ENCODE assay signal across 16 cellular contexts in the genomic region with DNA sequence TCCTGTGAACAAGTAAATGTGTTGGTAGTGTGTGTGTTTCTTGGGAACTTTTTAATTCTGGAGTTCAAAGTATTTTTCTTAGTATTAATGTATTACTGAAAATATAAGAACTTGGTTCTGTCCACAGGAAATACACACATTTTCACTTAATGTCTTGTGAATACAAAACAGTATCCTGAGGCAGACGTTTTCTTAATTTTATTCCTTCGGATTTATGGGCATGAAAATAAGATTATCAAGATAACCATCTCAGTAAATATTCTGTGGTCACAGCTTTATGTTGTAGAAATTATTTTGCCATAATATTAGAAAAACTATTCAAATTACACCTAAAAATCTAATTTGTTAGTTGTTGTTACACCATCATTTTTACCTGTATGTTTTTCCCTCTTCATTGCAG. TPM values are rescaled to one million over a fixed set of nuclear protein-coding genes. Genes with fewer than 3 reads are reported as not detected.
DNase-seq lines count a peak whose midpoint lies in the region; ATAC-seq and TF ChIP-seq lines count a peak whose summit lies in the region.
"Had no signal": no experiment of that assay in that cellular context is flagged by ENCODE, and none has a peak within 500 bp of the region (broad histone marks: within the 10 kb centered on the region; RNA-seq: fewer than 3 reads in every experiment).

No MANE protein-coding gene starts in this region.

- CTCF ChIA-PET in activated CD4-positive, alpha-beta T cell treated with anti-CD3 and anti-CD28 coated beads, Interleukin-2, amount 10 ng/mL, durations not matched to agents 7 days and 5 days (lab: Charles Lee), result interaction anchor here (0.7 to 1.2 kb wide), 3 partner anchors 13 to 94 kb away, joined by 3 to 4 read pairs (median 3); no protein-coding TSS in a partner anchor
- CTCF ChIA-PET in CD8-positive, alpha-beta T cell (lab: Charles Lee), result no interaction called here

- no peaks in the 10 kb centered on the region for H3K9me3 ChIP-seq in CD8-positive, alpha-beta T cell (ENCODE audit: low read length)
- H3K9me3 ChIP-seq: HAP-1 had no signal

- peaks cover 62% of the 10 kb centered on the region for H3K36me3 Mint-ChIP-seq in activated CD4-positive, alpha-beta T cell treated with anti-CD3 and anti-CD28 coated beads, Interleukin-2, amount 10 ng/mL, durations not matched to agents 7 days and 5 days (ENCODE audit: low read depth)
- peaks cover 52% of the 10 kb centered on the region for H3K36me3 Mint-ChIP-seq in CD8-positive, alpha-beta T cell
- peaks cover 25% of the 10 kb centered on the region for H3K36me3 Mint-ChIP-seq in activated naive CD8-positive, alpha-beta T cell
- peaks cover 12% of the 10 kb centered on the region for H3K36me3 Mint-ChIP-seq in natural killer cell

- peaks cover 82% of the 10 kb centered on the region for H3K4me1 ChIP-seq in CD8-positive, alpha-beta T cell (ENCODE audit: insufficient read depth, low read length)

- H3K4me3 Mint-ChIP-seq in activated CD4-positive, alpha-beta T cell treated with anti-CD3 and anti-CD28 coated beads, Interleukin-2, amount 10 ng/mL, durations not matched to agents 7 days and 5 days, result no peak overlapping the region
- H3K4me3 Mint-ChIP-seq in CD8-positive, alpha-beta T cell, result no peak overlapping the region
- peak overlapping the region; percentile 38 for H3K4me3 Mint-ChIP-seq in activated naive CD8-positive, alpha-beta T cell
- peak overlapping the region; percentile 35 for H3K4me3 Mint-ChIP-seq in natural killer cell
- H3K4me3 Mint-ChIP-seq: CD14-positive monocyte had no signal

- no peaks in the 10 kb centered on the region for H3K27me3 Mint-ChIP-seq in activated CD4-positive, alpha-beta T cell treated with anti-CD3 and anti-CD28 coated beads, Interleukin-2, amount 10 ng/mL, durations not matched to agents 7 days and 5 days
- H3K27me3 Mint-ChIP-seq in CD8-positive, alpha-beta T cell (ENCODE audit: low read depth), result no peaks in the 10 kb centered on the region
- no peaks in the 10 kb centered on the region for H3K27me3 Mint-ChIP-seq in activated naive CD8-positive, alpha-beta T cell
- no peaks in the 10 kb centered on the region for H3K27me3 Mint-ChIP-seq in natural killer cell (ENCODE audit: low read depth in 2 of 2)

- no peak overlapping the region for H3K4me3 ChIP-seq in CD8-positive, alpha-beta T cell (ENCODE audit: low read depth, low read length)
- H3K4me3 ChIP-seq: HAP-1 had no signal

- H3K4me1 Mint-ChIP-seq in activated CD4-positive, alpha-beta T cell treated with anti-CD3 and anti-CD28 coated beads, Interleukin-2, amount 10 ng/mL, durations not matched to agents 7 days and 5 days, result peaks cover 84% of the 10 kb centered on the region
- peaks cover 78% of the 10 kb centered on the region for H3K4me1 Mint-ChIP-seq in CD8-positive, alpha-beta T cell (ENCODE audit: low read depth)
- peaks cover 96% of the 10 kb centered on the region for H3K4me1 Mint-ChIP-seq in activated naive CD8-positive, alpha-beta T cell (ENCODE audit: low read depth)
- peaks cover 44 to 72% of the 10 kb centered on the region in 2 donors for H3K4me1 Mint-ChIP-seq in natural killer cell
- H3K4me1 Mint-ChIP-seq: CD14-positive monocyte had no signal

- peaks cover 1% of the 10 kb centered on the region for H3K9me3 Mint-ChIP-seq in activated CD4-positive, alpha-beta T cell treated with anti-CD3 and anti-CD28 coated beads, Interleukin-2, amount 10 ng/mL, durations not matched to agents 7 days and 5 days
- no peaks in the 10 kb centered on the region for H3K9me3 Mint-ChIP-seq in CD8-positive, alpha-beta T cell
- H3K9me3 Mint-ChIP-seq in activated naive CD8-positive, alpha-beta T cell (ENCODE audit: low read depth), result no peaks in the 10 kb centered on the region
- no peaks in the 10 kb centered on the region for H3K9me3 Mint-ChIP-seq in natural killer cell
- H3K9me3 Mint-ChIP-seq: CD14-positive monocyte had no signal

- H3K36me3 ChIP-seq in CD8-positive, alpha-beta T cell (ENCODE audit: insufficient read depth, low read length), result peaks cover 5% of the 10 kb centered on the region
- H3K36me3 ChIP-seq: HAP-1 had no signal

- no peaks in the 10 kb centered on the region for H3K27me3 ChIP-seq in CD8-positive, alpha-beta T cell (ENCODE audit: insufficient read depth, low read length)

- TF ChIP-seq CTCF in CD8-positive, alpha-beta T cell (IDR thresholded peaks at IDR 0.05), result no peak
- no peak for TF ChIP-seq CTCF in natural killer cell (IDR thresholded peaks at IDR 0.05)

- ATAC-seq in CD8-positive, alpha-beta T cell, result no peak
- ATAC-seq in natural killer cell (no peak), HG03439 (IDR thresholded peaks at IDR 0.05; ENCODE audit: unreplicated experiment) (no peak), HG03139 (IDR thresholded peaks at IDR 0.05; ENCODE audit: unreplicated experiment) (no peak)
- ATAC-seq: Panc1 had no signal

- H3K27ac Mint-ChIP-seq in activated CD4-positive, alpha-beta T cell treated with anti-CD3 and anti-CD28 coated beads, Interleukin-2, amount 10 ng/mL, durations not matched to agents 7 days and 5 days, result peak overlapping the region; percentile 36
- peak overlapping the region; percentile 41 for H3K27ac Mint-ChIP-seq in CD8-positive, alpha-beta T cell
- H3K27ac Mint-ChIP-seq in activated naive CD8-positive, alpha-beta T cell, result peak overlapping the region; percentile 88
- peak overlapping the region in 1 of 2 donors; percentile 85 for H3K27ac Mint-ChIP-seq in natural killer cell

- no peak for DNase-seq in activated CD4-positive, alpha-beta T cell treated with anti-CD3 and anti-CD28 coated beads, Interleukin-2, amount 10 ng/mL, durations not matched to agents 7 days and 5 days
- DNase-seq in activated CD4-positive, alpha-beta T cell treated with anti-CD3 and anti-CD28 coated beads for 1 hour, result no peak
- no peak for DNase-seq in CD8-positive, alpha-beta T cell
- DNase-seq in natural killer cell, result no peak
- DNase-seq in GM19238 (ENCODE audit: insufficient read length, low spot score), result no peak
- DNase-seq: DMS153, GDM1, NCI-H1105, NCI-H2081 had no signal

- intact Hi-C loops in CD8-positive, alpha-beta T cell (cut with DNase I, micrococcal nuclease), result loop anchor here in 1 of 2 experiments (5.0 kb wide), 1 partner anchor 84 kb away; no protein-coding TSS in a partner anchor
- intact Hi-C loops in natural killer cell (cut with micrococcal nuclease), result no loop called here

- H3K27ac ChIP-seq in CD8-positive, alpha-beta T cell (ENCODE audit: low read depth, low read length), result no peak overlapping the region
- H3K27ac ChIP-seq: 22Rv1 had no signal

- POLR2A ChIA-PET in activated CD4-positive, alpha-beta T cell treated with anti-CD3 and anti-CD28 coated beads, Interleukin-2, amount 10 ng/mL, durations not matched to agents 7 days and 5 days (lab: Charles Lee), result no interaction called here
- POLR2A ChIA-PET in CD8-positive, alpha-beta T cell (lab: Charles Lee), result no interaction called here

RNA-seq across cellular contexts. Expression of a gene that starts 29.8 kb away (rescaled TPM):
- 100 to 1,000 TPM; 135 to 142 TPM for total RNA-seq in activated CD4-positive, alpha-beta T cell treated with anti-CD3 and anti-CD28 coated beads, Interleukin-2, amount 10 ng/mL, durations not matched to agents 7 days and 5 days
- total RNA-seq in CD8-positive, alpha-beta T cell, result 100 to 1,000 TPM; 278 to 289 TPM
- 100 to 1,000 TPM; 144 to 235 (median 163) TPM for total RNA-seq in natural killer cell

Comparison
In these comparisons a context has a peak if more than half of its experiments do, and no peak if none do; other contexts are left out.
1. H3K4me3 Mint-ChIP-seq: peak in activated naive CD8-positive, alpha-beta T cell (single experiment) and natural killer cell (single experiment); none in activated CD4-positive, alpha-beta T cell treated with anti-CD3 and anti-CD28 coated beads, Interleukin-2, amount 10 ng/mL, durations not matched to agents 7 days and 5 days (single experiment) and CD8-positive, alpha-beta T cell (single experiment).